Comparison of ENCODE assay signal across 24 cellular contexts in genomic region chr20:9261781-9262180, GRCh38.
A peak's percentile ranks its signal among the peaks of the same experiment; 100 is the strongest.
DNase-seq lines count a peak whose midpoint lies in the region; ATAC-seq, FAIRE-seq and TF ChIP-seq lines count a peak whose summit lies in the region.
"Had no signal": no experiment of that assay in that cellular context is flagged by ENCODE, and none has a peak within 500 bp of the region (broad histone marks: within the 10 kb centered on the region; RNA-seq: fewer than 3 reads in every experiment).

No MANE protein-coding gene starts in this region.

- no peak overlapping the region for H3K27ac Mint-ChIP-seq in MCF 10A (ENCODE audit: low read depth, unreplicated experiment)
- peak overlapping the region; percentile 13 for H3K27ac Mint-ChIP-seq in neural crest cell (ENCODE audit: unreplicated experiment)
- H3K27ac Mint-ChIP-seq: CD14-positive monocyte; CD4-positive, alpha-beta memory T cell; GM23338 had no signal

- peaks cover 8% of the 10 kb centered on the region for H3K9me3 Mint-ChIP-seq in MCF 10A (ENCODE audit: unreplicated experiment)
- H3K9me3 Mint-ChIP-seq in neural crest cell: no peaks in the 10 kb centered on the region
- H3K9me3 Mint-ChIP-seq: CD14-positive monocyte, GM23338, HFFc6 had no signal

- intact Hi-C loops in MCF 10A (cut with micrococcal nuclease) (no loop called here), breast epithelium (cut with DNase I; ENCODE audit: low total_unique reads) (loop anchor here (10.0 kb wide), 1 partner anchor 1413 kb away; the partner anchor contains the start of gene JAG1)

- no peak overlapping the region for H3K4me3 ChIP-seq in breast epithelium
- H3K4me3 ChIP-seq in bronchial epithelial cell (ENCODE audit: low read depth, low read length): no peak overlapping the region
- H3K4me3 ChIP-seq: BLaER1, GM12878, GM23338 had no signal

- TF ChIP-seq CTCF in MCF 10A (IDR thresholded peaks at IDR 0.05; ENCODE audit: unreplicated experiment) (no peak), breast epithelium (IDR thresholded peaks at IDR 0.05) (no peak), bronchial epithelial cell (IDR thresholded peaks at IDR 0.05; ENCODE audit: insufficient read depth, low read length, severe bottlenecking) (no peak), neural crest cell (conservative IDR thresholded peaks at IDR 0.05) (no peak)

- H3K4me3 Mint-ChIP-seq in MCF 10A (ENCODE audit: unreplicated experiment): no peak overlapping the region
- H3K4me3 Mint-ChIP-seq in neural crest cell: no peak overlapping the region
- H3K4me3 Mint-ChIP-seq: CD14-positive monocyte; CD4-positive, alpha-beta memory T cell; GM23338; HFFc6; IgD-negative memory B cell had no signal

- H3K36me3 Mint-ChIP-seq in MCF 10A (ENCODE audit: insufficient read depth, unreplicated experiment) (no peaks in the 10 kb centered on the region), neural crest cell (ENCODE audit: low read depth) (peaks cover 1% of the 10 kb centered on the region)
- H3K36me3 Mint-ChIP-seq: CD14-positive monocyte; CD4-positive, alpha-beta memory T cell; IgD-negative memory B cell had no signal

- no peak overlapping the region for H3K27ac ChIP-seq in breast epithelium
- H3K27ac ChIP-seq: 22Rv1, BLaER1, HL-60 had no signal

- DNase-seq in MCF 10A (ENCODE audit: unreplicated experiment): peak; percentile 19
- no peak for DNase-seq in breast epithelium (ENCODE audit: low spot score in 2 of 2)
- peak; percentile 9 for DNase-seq in HT-29 (ENCODE audit: low spot score)
- peak; percentile 63 for DNase-seq in bronchial epithelial cell (ENCODE audit: low read depth)
- no peak for DNase-seq in neural crest cell (ENCODE audit: low read depth, low spot score)
- no peak for DNase-seq in activated CD8-positive, alpha-beta memory T cell treated with anti-CD3 and anti-CD28 coated beads, Interleukin-2, amount 50 U/mL, for 48 hours
- DNase-seq in GM12891 (ENCODE audit: insufficient read length, low spot score): no peak
- DNase-seq: CD4-positive, alpha-beta memory T cell; DMS53; DND-41; EL; H7; HFFc6 had no signal

- no TSS peak for BruUV-seq in MCF 10A (replicated peaks; lab: Mats Ljungman, UMichigan)

- H3K36me3 ChIP-seq in breast epithelium (no peaks in the 10 kb centered on the region), bronchial epithelial cell (ENCODE audit: control insufficient read depth, insufficient read depth, low read length) (no peaks in the 10 kb centered on the region)
- H3K36me3 ChIP-seq: BLaER1 had no signal

- FAIRE-seq in bronchial epithelial cell (lab: Jason Lieb, UNC): no peak
- FAIRE-seq in GM12891 (lab: Jason Lieb, UNC): no peak
- FAIRE-seq: GM12878, GM18507, HepG2 had no signal

- peaks cover 4% of the 10 kb centered on the region for H3K4me1 Mint-ChIP-seq in MCF 10A (ENCODE audit: insufficient read depth, unreplicated experiment)
- peaks cover 22% of the 10 kb centered on the region for H3K4me1 Mint-ChIP-seq in neural crest cell
- H3K4me1 Mint-ChIP-seq: CD4-positive, alpha-beta memory T cell; IgD-negative memory B cell had no signal

- POLR2A ChIA-PET in MCF 10A (lab: Yijun Ruan, JAX): interaction anchor here (0.8 to 1.7 kb wide), 3 partner anchors 14 to 46 kb away, joined by 3 to 6 read pairs (median 4); no protein-coding TSS in a partner anchor

- no peaks in the 10 kb centered on the region for H3K27me3 ChIP-seq in breast epithelium
- H3K27me3 ChIP-seq in bronchial epithelial cell (ENCODE audit: control insufficient read depth, insufficient read depth, low read length): no peaks in the 10 kb centered on the region
- H3K27me3 ChIP-seq: BLaER1 had no signal

- TF ChIP-seq POLR2A in breast epithelium (IDR thresholded peaks at IDR 0.05) (no peak), GM12891 (IDR thresholded peaks at IDR 0.05; ENCODE audit: low read depth, low read length) (no peak)

- ATAC-seq in GM19467 (IDR thresholded peaks at IDR 0.05; ENCODE audit: unreplicated experiment): no peak
- ATAC-seq: GM12878, GM23338, HCT116, HepG2 had no signal

- no peaks in the 10 kb centered on the region for H3K4me1 ChIP-seq in breast epithelium
- H3K4me1 ChIP-seq: BLaER1 had no signal

- H3K9me3 ChIP-seq in breast epithelium: no peaks in the 10 kb centered on the region
- H3K9me3 ChIP-seq: BLaER1 had no signal

- CTCF ChIA-PET in MCF 10A (lab: Yijun Ruan, JAX): interaction anchor here (0.7 to 2.7 kb wide), 5 partner anchors 9 to 501 kb away, joined by 4 to 9 read pairs (median 6); no protein-coding TSS in a partner anchor

- H3K27me3 Mint-ChIP-seq in MCF 10A (ENCODE audit: insufficient read depth, unreplicated experiment) (no peaks in the 10 kb centered on the region), neural crest cell (ENCODE audit: low read depth) (no peaks in the 10 kb centered on the region)
- H3K27me3 Mint-ChIP-seq: CD4-positive, alpha-beta memory T cell; IgD-negative memory B cell had no signal

TF ChIP-seq in GM12891, 5 proteins besides CTCF, POLR2A, EP300 and RAD21:
- no peak for TF ChIP-seq POLR2AphosphoS5 (IDR thresholded peaks at IDR 0.05; ENCODE audit: low read depth, low read length)
- TF ChIP-seq PAX5 (IDR thresholded peaks at IDR 0.05; ENCODE audit: insufficient read depth, low read length, severe bottlenecking): no peak
- TF ChIP-seq POU2F2 (IDR thresholded peaks at IDR 0.05; ENCODE audit: low read depth, low read length): no peak
- TF ChIP-seq TAF1 (IDR thresholded peaks at IDR 0.05; ENCODE audit: low read depth, low read length): no peak
- no peak for TF ChIP-seq SPI1 (IDR thresholded peaks at IDR 0.05; ENCODE audit: low read depth, low read length)

Comparison
In these comparisons a context has a peak if more than half of its experiments do, and no peak if none do; other contexts are left out.
1. DNase-seq: peak in MCF 10A (single experiment), HT-29 (single experiment) and bronchial epithelial cell (single experiment); none in breast epithelium (0 of 2), neural crest cell (single experiment), activated CD8-positive, alpha-beta memory T cell treated with anti-CD3 and anti-CD28 coated beads, Interleukin-2, amount 50 U/mL, for 48 hours (single experiment) and GM12891 (single experiment).